ENCODE assay signal across 1 cellular context in genomic region chr15:42548258-42549051, GRCh38.
TF ChIP-seq lines count a peak whose summit lies in the region.

HAUS2 (plus strand) TSS chr15:42548838; CDS start chr15:42548873, 35 bp downstream.
LRRC57 (minus strand) TSS chr15:42548793; CDS start chr15:42548434, 359 bp downstream.

TF ChIP-seq in HepG2, 621 proteins besides CTCF, POLR2A, EP300 and RAD21 (continued from another document and continues in another):
- TF ChIP-seq HNF4G (IDR thresholded peaks at IDR 0.05; ENCODE audit: borderline replicate concordance, low read depth, low read length) (no peak), HNF4G (CRISPR knock-in tag; IDR thresholded peaks at IDR 0.05; ENCODE audit: borderline replicate concordance, low read depth) (0 out of 2 replicates have a peak, but pooled peaks have one; percentile 41), REPIN1 (CRISPR knock-in tag; IDR thresholded peaks at IDR 0.05; ENCODE audit: borderline replicate concordance, low read depth) (peak; percentile 51; the same call in 1 of the 2 replicates), BATF2 (CRISPR knock-in tag; IDR thresholded peaks at IDR 0.05) (0 out of 2 replicates have a peak, but pooled peaks have one; percentile 9), ATF7 (IDR thresholded peaks at IDR 0.05) (peak; percentile 99), ATF7 (CRISPR knock-in tag; IDR thresholded peaks at IDR 0.05) (peak; percentile 98), RFX3 (CRISPR knock-in tag; IDR thresholded peaks at IDR 0.05) (no peak), ZSCAN12 (CRISPR knock-in tag; IDR thresholded peaks at IDR 0.05) (no peak; the same call in 1 of the 2 replicates), SRY (CRISPR knock-in tag; IDR thresholded peaks at IDR 0.05) (peak; percentile 61; the same call in 1 of the 2 replicates), CSRNP2 (CRISPR knock-in tag; conservative IDR thresholded peaks at IDR 0.05; ENCODE audit: low read depth) (no peak), ZNF431 (CRISPR knock-in tag; IDR thresholded peaks at IDR 0.05; ENCODE audit: borderline replicate concordance, low read depth) (no peak), ZNF550 (CRISPR knock-in tag; IDR thresholded peaks at IDR 0.05; ENCODE audit: borderline replicate concordance) (peak; percentile 45; the same call in 1 of the 2 replicates), MATR3 (CRISPR knock-in tag; IDR thresholded peaks at IDR 0.05) (no peak), LCORL (IDR thresholded peaks at IDR 0.05) (no peak), LCORL (CRISPR knock-in tag; IDR thresholded peaks at IDR 0.05) (peak; percentile 55; the same call in 1 of the 2 replicates), SIX4 (CRISPR knock-in tag; IDR thresholded peaks at IDR 0.05) (no peak), MXD3 (CRISPR knock-in tag; IDR thresholded peaks at IDR 0.05) (peak; percentile 70), ZBTB25 (CRISPR knock-in tag; IDR thresholded peaks at IDR 0.05) (0 out of 2 replicates have a peak, but pooled peaks have one; percentile 25), ZNF407 (CRISPR knock-in tag; IDR thresholded peaks at IDR 0.05; ENCODE audit: not compliant biosample characterization) (peak; percentile 77), ZNF879 (CRISPR knock-in tag; IDR thresholded peaks at IDR 0.05) (no peak; the same call in 1 of the 2 replicates), ARID2 (CRISPR knock-in tag; IDR thresholded peaks at IDR 0.05; ENCODE audit: borderline replicate concordance) (no peak), ZNF317 (CRISPR knock-in tag; IDR thresholded peaks at IDR 0.05) (peak; percentile 81), ZMAT5 (CRISPR knock-in tag; IDR thresholded peaks at IDR 0.05; ENCODE audit: borderline replicate concordance, low read depth) (no peak), HMG20A (CRISPR knock-in tag; IDR thresholded peaks at IDR 0.05; ENCODE audit: borderline replicate concordance) (no peak), TGIF2 (CRISPR knock-in tag; IDR thresholded peaks at IDR 0.05) (peak; percentile 80), ZNF343 (CRISPR knock-in tag; IDR thresholded peaks at IDR 0.05) (no peak), NCOR1 (IDR thresholded peaks at IDR 0.05; ENCODE audit: borderline replicate concordance, low read length) (no peak), KDM3A (CRISPR knock-in tag; IDR thresholded peaks at IDR 0.05; ENCODE audit: low read depth) (peak; percentile 80), SNRNP70 (IDR thresholded peaks at IDR 0.05; ENCODE audit: low read depth, low read length) (no peak), HOXD1 (CRISPR knock-in tag; IDR thresholded peaks at IDR 0.05) (no peak), HNRNPK (IDR thresholded peaks at IDR 0.05; ENCODE audit: low read depth, low read length, poor library complexity, severe bottlenecking) (no peak), ZNF329 (CRISPR knock-in tag; IDR thresholded peaks at IDR 0.05; ENCODE audit: low read depth) (no peak), CENPX (CRISPR knock-in tag; IDR thresholded peaks at IDR 0.05) (no peak), ZBTB26 (CRISPR knock-in tag; IDR thresholded peaks at IDR 0.05; ENCODE audit: borderline replicate concordance) (no peak; the same call in 1 of the 2 replicates), MYC (CRISPR knock-in tag; IDR thresholded peaks at IDR 0.05; ENCODE audit: borderline replicate concordance) (peak; percentile 85; the same call in 1 of the 2 replicates), ARNT2 (CRISPR knock-in tag; IDR thresholded peaks at IDR 0.05; ENCODE audit: low read depth) (peak; percentile 73; the same call in 1 of the 2 replicates), ZNF569 (CRISPR knock-in tag; IDR thresholded peaks at IDR 0.05; ENCODE audit: borderline replicate concordance) (peak; percentile 64; the same call in 1 of the 2 replicates), ZHX2 (IDR thresholded peaks at IDR 0.05; ENCODE audit: low read depth) (peak; percentile 93), ZHX2 (CRISPR knock-in tag; IDR thresholded peaks at IDR 0.05; ENCODE audit: borderline replicate concordance) (no peak), NR3C1 (CRISPR knock-in tag; IDR thresholded peaks at IDR 0.05) (no peak), FOXK2 (IDR thresholded peaks at IDR 0.05) (no peak), ZNF546 (CRISPR knock-in tag; conservative IDR thresholded peaks at IDR 0.05) (0 out of 2 replicates have a peak, but pooled peaks have one; percentile 35)
